ENCODE assay signal across 17 cellular contexts in genomic region chr17:67519801-67520251, GRCh38.
DNase-seq lines count a peak whose midpoint lies in the region; ATAC-seq and TF ChIP-seq lines count a peak whose summit lies in the region.
"Had no signal": no experiment of that assay in that cellular context is flagged by ENCODE, and none has a peak within 500 bp of the region (broad histone marks: within the 10 kb centered on the region; RNA-seq: fewer than 3 reads in every experiment).

No MANE protein-coding gene starts in this region.

- H3K79me1 ChIP-seq in IMR-90 (ENCODE audit: low read depth in 1 of 2, low read length in 2 of 2), result peaks cover 20 to 22% of the 10 kb centered on the region in 2 experiments

- dilution Hi-C loops in IMR-90 (cut with HindIII; ENCODE audit: low sequenced_read_pairs, unreplicated experiment), result no loop called here

- in situ Hi-C loops in IMR-90 (cut with MboI; ENCODE audit: low sequenced_read_pairs), result no loop called here

- no peak overlapping the region for H4K5ac ChIP-seq in IMR-90 (ENCODE audit: low read depth, low read length)

- no peak overlapping the region for H2BK20ac ChIP-seq in IMR-90 (ENCODE audit: low read depth, low read length)

- TF ChIP-seq POLR2A in IMR-90 (IDR thresholded peaks at IDR 0.05; ENCODE audit: low read depth, low read length), result no peak

- no peaks in the 10 kb centered on the region for H3K27me3 ChIP-seq in CD4-positive, alpha-beta T cell (ENCODE audit: control insufficient read depth, insufficient read depth, low read length)
- no peaks in the 10 kb centered on the region for H3K27me3 ChIP-seq in IMR-90 (ENCODE audit: control insufficient read depth, insufficient read depth, low read length)
- H3K27me3 ChIP-seq: body of pancreas, SJSA1 had no signal

- peak overlapping the region; percentile 69 for H3K4me2 ChIP-seq in IMR-90 (ENCODE audit: low read depth, low read length)

- H3K4ac ChIP-seq in IMR-90 (ENCODE audit: low read depth, low read length), result no peak overlapping the region

- no peak for ATAC-seq in CD4-positive, alpha-beta T cell (ENCODE audit: poor library complexity)
- ATAC-seq in IMR-90 (ENCODE audit: low read depth), result no peak
- no peak for ATAC-seq in natural killer cell treated with Interleukin-12 subunit alpha and Interleukin-12 subunit beta and Interleukin-15 and Interleukin-18, amount 100 ng/mL, for 72 hours
- ATAC-seq in GM21360 (IDR thresholded peaks at IDR 0.05; ENCODE audit: unreplicated experiment), result no peak
- ATAC-seq in GM21367 (IDR thresholded peaks at IDR 0.05; ENCODE audit: unreplicated experiment), result no peak
- ATAC-seq: body of pancreas, K562 had no signal

- H2AK9ac ChIP-seq in IMR-90 (replicated peaks; ENCODE audit: low read depth, low read length, poor library complexity), result no peak overlapping the region

- peaks cover 8% of the 10 kb centered on the region for H3K9me1 ChIP-seq in IMR-90 (ENCODE audit: insufficient read depth, low read length)

- peaks cover 78% of the 10 kb centered on the region for H3K4me1 Mint-ChIP-seq in CD4-positive, alpha-beta T cell (ENCODE audit: low read depth)
- peaks cover 47 to 53% of the 10 kb centered on the region in 2 donors for H3K4me1 Mint-ChIP-seq in natural killer cell treated with Interleukin-12 subunit alpha and Interleukin-12 subunit beta and Interleukin-15 and Interleukin-18, amount 100 ng/mL, for 72 hours (ENCODE audit: low read depth in 2 of 2)

- H3K36me3 ChIP-seq in IMR-90 (ENCODE audit: control insufficient read depth, insufficient read depth, low read length), result no peaks in the 10 kb centered on the region
- H3K36me3 ChIP-seq: SJSA1 had no signal

- no peaks in the 10 kb centered on the region for H3K27me3 Mint-ChIP-seq in CD4-positive, alpha-beta T cell
- no peaks in the 10 kb centered on the region for H3K27me3 Mint-ChIP-seq in natural killer cell treated with Interleukin-12 subunit alpha and Interleukin-12 subunit beta and Interleukin-15 and Interleukin-18, amount 100 ng/mL, for 72 hours
- H3K27me3 Mint-ChIP-seq: B cell had no signal

- TF ChIP-seq CTCF in CD4-positive, alpha-beta T cell (IDR thresholded peaks at IDR 0.05), result no peak
- no peak for TF ChIP-seq CTCF in IMR-90 (conservative IDR thresholded peaks at IDR 0.05; ENCODE audit: low read depth, low read length)
- TF ChIP-seq CTCF in coronary artery (IDR thresholded peaks at IDR 0.05), result no peak
- no peak for TF ChIP-seq CTCF in GM10266 (IDR thresholded peaks at IDR 0.05; ENCODE audit: control insufficient read depth, insufficient read depth, low read depth, missing control alignments)

- no peak overlapping the region for H3K18ac ChIP-seq in IMR-90 (ENCODE audit: low read depth, low read length)

- no peak overlapping the region; the same call in 1 of the 2 replicates for H3K56ac ChIP-seq in IMR-90 (ENCODE audit: extremely low read depth, insufficient read depth, low read length)

- H3K4me3 ChIP-seq in IMR-90 (ENCODE audit: insufficient read depth, low read depth, low read length) (no peak overlapping the region), coronary artery (peak overlapping the region; percentile 53)
- H3K4me3 ChIP-seq: body of pancreas, K562, SJSA1 had no signal

- H4K91ac ChIP-seq in IMR-90 (ENCODE audit: insufficient read depth, low read depth, low read length), result no peak overlapping the region

- peak overlapping the region; percentile 17; the same call in 1 of the 2 replicates for H3K23ac ChIP-seq in IMR-90 (ENCODE audit: low read depth, low read length)

- WGBS in IMR-90 (ENCODE audit: extremely low coverage in 2 of 2, insufficient read length in 1 of 2), 2 experiments, result 70% methylated on average over 2 of the region's 5 CpGs; no CpG with 5 or more reads in 1 of the 2 experiments

- no peak overlapping the region for H2BK120ac ChIP-seq in IMR-90 (ENCODE audit: low read depth, low read length)

- BruUV-seq in IMR-90 (replicated peaks; lab: Mats Ljungman, UMichigan), result no TSS peak

- H2AFZ ChIP-seq in IMR-90 (replicated peaks; ENCODE audit: low read length, poor library complexity), result no peak overlapping the region

- no peak overlapping the region for H4K8ac ChIP-seq in IMR-90 (ENCODE audit: low read depth in 2 of 2, low read length in 2 of 2)

- no peak overlapping the region; the same call in 1 of the 2 replicates for H3K14ac ChIP-seq in IMR-90 (replicated peaks; ENCODE audit: low read depth, low read length)

- intact Hi-C loops in CD4-positive, alpha-beta T cell (cut with DNase I, micrococcal nuclease), result no loop called here
- intact Hi-C loops in IMR-90 (cut with micrococcal nuclease), result no loop called here

- H2AK5ac ChIP-seq in IMR-90 (ENCODE audit: low read depth, low read length), result no peak overlapping the region

- no peak overlapping the region for H3K9ac ChIP-seq in IMR-90 (ENCODE audit: low read depth, low read length)

- POLR2A ChIA-PET in CD4-positive, alpha-beta T cell (lab: Charles Lee), result no interaction called here
- POLR2A ChIA-PET in IMR-90 (lab: Charles Lee; ENCODE audit: unreplicated experiment), result no interaction called here

- peak overlapping the region; percentile 75 for H3K27ac Mint-ChIP-seq in CD4-positive, alpha-beta T cell
- H3K27ac Mint-ChIP-seq in natural killer cell treated with Interleukin-12 subunit alpha and Interleukin-12 subunit beta and Interleukin-15 and Interleukin-18, amount 100 ng/mL, for 72 hours, result peak overlapping the region; percentile 67 to 82
- H3K27ac Mint-ChIP-seq: B cell, memory B cell had no signal

- peak overlapping the region; percentile 28 for H3K4me3 Mint-ChIP-seq in CD4-positive, alpha-beta T cell
- peak overlapping the region; percentile 80 for H3K4me3 Mint-ChIP-seq in natural killer cell treated with Interleukin-12 subunit alpha and Interleukin-12 subunit beta and Interleukin-15 and Interleukin-18, amount 100 ng/mL, for 72 hours

- H2BK15ac ChIP-seq in IMR-90 (ENCODE audit: low read depth, low read length), result no peak overlapping the region

- no peak for DNase-seq in CD4-positive, alpha-beta T cell
- no peak for DNase-seq in IMR-90
- DNase-seq in coronary artery (ENCODE audit: low spot score), result no peak
- DNase-seq in natural killer cell treated with Interleukin-12 subunit alpha and Interleukin-12 subunit beta and Interleukin-15 and Interleukin-18, amount 100 ng/mL, for 72 hours (ENCODE audit: low spot score), result no peak
- no peak for DNase-seq in GM10266 (ENCODE audit: extremely low spot score)
- DNase-seq in NCI-H2196 treated with DMSO at 0.1 percent for 48 hours (lab: John Stamatoyannopoulos, UW; ENCODE audit: unreplicated experiment), result no peak
- DNase-seq: activated effector memory CD4-positive, alpha-beta T cell treated with Interleukin-2 at 50 U/mL for 16 hours; effector CD4-positive, alpha-beta T cell; NCI-H1092; NCI-H345 had no signal

- peaks cover 4% of the 10 kb centered on the region for H3K9me3 Mint-ChIP-seq in CD4-positive, alpha-beta T cell
- no peaks in the 10 kb centered on the region for H3K9me3 Mint-ChIP-seq in natural killer cell treated with Interleukin-12 subunit alpha and Interleukin-12 subunit beta and Interleukin-15 and Interleukin-18, amount 100 ng/mL, for 72 hours

- TF ChIP-seq RAD21 in IMR-90 (IDR thresholded peaks at IDR 0.05; ENCODE audit: low read length), result no peak

- no peaks in the 10 kb centered on the region for H3K9me3 ChIP-seq in CD4-positive, alpha-beta T cell (ENCODE audit: control insufficient read depth, low read length)
- no peaks in the 10 kb centered on the region for H3K9me3 ChIP-seq in IMR-90 (ENCODE audit: control insufficient read depth, insufficient read depth, low read length)
- H3K9me3 ChIP-seq: body of pancreas, SJSA1 had no signal

- H3K27ac ChIP-seq in CD4-positive, alpha-beta T cell (ENCODE audit: low read depth, low read length), result no peak overlapping the region
- no peak overlapping the region for H3K27ac ChIP-seq in IMR-90 (ENCODE audit: insufficient read depth, low read length)
- H3K27ac ChIP-seq in coronary artery, result no peak overlapping the region
- H3K27ac ChIP-seq: SJSA1 had no signal

- CTCF ChIA-PET in CD4-positive, alpha-beta T cell (lab: Charles Lee), result no interaction called here
- CTCF ChIA-PET in IMR-90 (lab: Yijun Ruan, JAX), result no interaction called here

- no peak overlapping the region for H2BK5ac ChIP-seq in IMR-90 (ENCODE audit: low read depth, low read length, poor library complexity, severe bottlenecking)

- H3K4me1 ChIP-seq in IMR-90 (ENCODE audit: control insufficient read depth, insufficient read depth, low read length), result peaks cover 9% of the 10 kb centered on the region; the same call in 1 of the 2 replicates
- H3K4me1 ChIP-seq: SJSA1 had no signal

- peaks cover 8% of the 10 kb centered on the region; the same call in 1 of the 2 replicates for H4K20me1 ChIP-seq in IMR-90 (ENCODE audit: insufficient read depth, low read length)

- peaks cover 5% of the 10 kb centered on the region for H3K36me3 Mint-ChIP-seq in CD4-positive, alpha-beta T cell (ENCODE audit: low read depth)
- no peaks in the 10 kb centered on the region for H3K36me3 Mint-ChIP-seq in natural killer cell treated with Interleukin-12 subunit alpha and Interleukin-12 subunit beta and Interleukin-15 and Interleukin-18, amount 100 ng/mL, for 72 hours

TF ChIP-seq in IMR-90, 13 proteins besides CTCF, POLR2A, EP300 and RAD21:
- TF ChIP-seq MAFK (IDR thresholded peaks at IDR 0.05; ENCODE audit: low read depth, low read length) (no peak), RFX5 (IDR thresholded peaks at IDR 0.05; ENCODE audit: low read depth, low read length) (no peak), SMC3 (IDR thresholded peaks at IDR 0.05; ENCODE audit: low read depth, low read length) (no peak), RCOR1 (IDR thresholded peaks at IDR 0.05; ENCODE audit: insufficient replicate concordance, low read length) (no peak), CEBPB (IDR thresholded peaks at IDR 0.05; ENCODE audit: low read depth, low read length) (no peak), BHLHE40 (IDR thresholded peaks at IDR 0.05; ENCODE audit: low read depth, low read length) (no peak), FOS (IDR thresholded peaks at IDR 0.05; ENCODE audit: low read depth, low read length) (no peak), ELK1 (IDR thresholded peaks at IDR 0.05; ENCODE audit: borderline replicate concordance, low read depth, low read length) (no peak), MXI1 (IDR thresholded peaks at IDR 0.05; ENCODE audit: borderline replicate concordance, low read depth, low read length) (no peak), CHD1 (IDR thresholded peaks at IDR 0.05; ENCODE audit: low read depth, low read length) (no peak)
